In genomic region chrX:2693526-2694002, GRCh38 we compare ENCODE assay signal across 12 cellular contexts. TPM values are rescaled to one million over a fixed set of nuclear protein-coding genes. Genes with fewer than 3 reads are reported as not detected.
DNase-seq lines count a peak whose midpoint lies in the region; ATAC-seq, FAIRE-seq and TF ChIP-seq lines count a peak whose summit lies in the region.
"Had no signal": no experiment of that assay in that cellular context is flagged by ENCODE, and none has a peak within 500 bp of the region (broad histone marks: within the 10 kb centered on the region; RNA-seq: fewer than 3 reads in every experiment).

No MANE protein-coding gene starts in this region.

- H3K4me3 ChIP-seq in keratinocyte (ENCODE audit: control insufficient read depth in 2 of 3, extremely low read depth in 1 of 3, insufficient read depth in 2 of 3, low read depth in 1 of 3, low read length in 3 of 3): no peak overlapping the region
- H3K4me3 ChIP-seq in stomach smooth muscle (ENCODE audit: low read length in 2 of 2): peak overlapping the region; percentile 44 to 82
- H3K4me3 ChIP-seq in MM.1S (ENCODE audit: low read length): no peak overlapping the region

- ATAC-seq in activated T-helper 17 cell treated with anti-CD3 and anti-CD28 coated beads, Interleukin-2, amount 50 U/mL, for 72 hours (replicated peaks): no peak

- H3K27me3 ChIP-seq in keratinocyte (ENCODE audit: control insufficient read depth, extremely low read depth, insufficient read depth, low read length): no peaks in the 10 kb centered on the region
- H3K27me3 ChIP-seq in stomach smooth muscle (ENCODE audit: control insufficient read depth in 1 of 2, insufficient read depth in 2 of 2, low read length in 2 of 2): no peaks in the 10 kb centered on the region
- H3K27me3 ChIP-seq in MM.1S (replicated peaks; ENCODE audit: insufficient read depth, low read length): no peaks in the 10 kb centered on the region

- DNase-seq in T-helper 1 cell (no peak), keratinocyte (ENCODE audit: low read depth, low spot score) (no peak), MM.1S (no peak), COLO668 (lab: John Stamatoyannopoulos, UW; ENCODE audit: unreplicated experiment) (no peak), NCI-H510A (lab: John Stamatoyannopoulos, UW) (no peak)
- DNase-seq: activated CD4-positive, CD25-positive, alpha-beta regulatory T cell had no signal

- FAIRE-seq in keratinocyte (lab: Jason Lieb, UNC): no peak
- FAIRE-seq: A204.1 had no signal

- H3K9me2 ChIP-seq in MM.1S (replicated peaks; ENCODE audit: insufficient read depth, low read length): no peaks in the 10 kb centered on the region

- H3K4me1 ChIP-seq in keratinocyte (ENCODE audit: control insufficient read depth, extremely low read depth, insufficient read depth, low read length) (peaks cover 40% of the 10 kb centered on the region), stomach smooth muscle (ENCODE audit: control insufficient read depth, insufficient read depth, low read length) (peaks cover 50% of the 10 kb centered on the region), MM.1S (ENCODE audit: low read length) (no peaks in the 10 kb centered on the region)

- no peak overlapping the region for H2AFZ ChIP-seq in keratinocyte (ENCODE audit: control insufficient read depth, low read length)
- no peak overlapping the region for H2AFZ ChIP-seq in MM.1S (ENCODE audit: low read length)

- peaks cover 6% of the 10 kb centered on the region for H3K9me1 ChIP-seq in keratinocyte (ENCODE audit: control insufficient read depth, extremely low read depth, insufficient read depth, low read length)

- H3K4me2 ChIP-seq in keratinocyte (ENCODE audit: control insufficient read depth, extremely low read depth, insufficient read depth, low read depth, low read length): peak overlapping the region; percentile 51
- H3K4me2 ChIP-seq in MM.1S (ENCODE audit: low read depth, low read length): no peak overlapping the region
- H3K4me2 ChIP-seq: KMS-11 had no signal

- H3F3A ChIP-seq in MM.1S (ENCODE audit: insufficient read depth, low read length): no peaks in the 10 kb centered on the region

- peaks cover 40% of the 10 kb centered on the region for H3K36me3 Mint-ChIP-seq in T-helper 1 cell treated with Interleukin-12 subunit alpha and Interleukin-12 subunit beta and Interleukin-4 antibody, amounts not matched to agents 30 μg/mL and 1 μg/mL, for 36 hours (ENCODE audit: low read depth)
- peaks cover 68% of the 10 kb centered on the region for H3K36me3 Mint-ChIP-seq in activated T-helper 17 cell treated with anti-CD3 and anti-CD28 coated beads, Interleukin-2, amount 50 U/mL, for 72 hours (ENCODE audit: low read depth)

- peak overlapping the region; percentile 43 for H3K27ac ChIP-seq in keratinocyte (ENCODE audit: control insufficient read depth, insufficient read depth, low read length)
- H3K27ac ChIP-seq in stomach smooth muscle (ENCODE audit: low read length): peak overlapping the region; percentile 11
- H3K27ac ChIP-seq in MM.1S (ENCODE audit: low read length): no peak overlapping the region
- H3K27ac ChIP-seq: dorsolateral prefrontal cortex, KMS-11 had no signal

- H3K4me1 Mint-ChIP-seq in T-helper 1 cell treated with Interleukin-12 subunit alpha and Interleukin-12 subunit beta and Interleukin-4 antibody, amounts not matched to agents 30 μg/mL and 1 μg/mL, for 36 hours (ENCODE audit: low read depth): peaks cover 56% of the 10 kb centered on the region
- H3K4me1 Mint-ChIP-seq in activated T-helper 17 cell treated with anti-CD3 and anti-CD28 coated beads, Interleukin-2, amount 50 U/mL, for 72 hours: peaks cover 40% of the 10 kb centered on the region

- H3K27ac Mint-ChIP-seq in T-helper 1 cell treated with Interleukin-12 subunit alpha and Interleukin-12 subunit beta and Interleukin-4 antibody, amounts not matched to agents 30 μg/mL and 1 μg/mL, for 36 hours: peak overlapping the region; percentile 95
- peak overlapping the region; percentile 99 for H3K27ac Mint-ChIP-seq in activated T-helper 17 cell treated with anti-CD3 and anti-CD28 coated beads, Interleukin-2, amount 50 U/mL, for 72 hours

- H3K9me3 ChIP-seq in keratinocyte (ENCODE audit: control insufficient read depth, low read depth, low read length): no peaks in the 10 kb centered on the region
- no peaks in the 10 kb centered on the region for H3K9me3 ChIP-seq in stomach smooth muscle (ENCODE audit: control insufficient read depth in 2 of 2, low read length in 2 of 2)
- H3K9me3 ChIP-seq in MM.1S (replicated peaks; ENCODE audit: insufficient read depth, low read length): no peaks in the 10 kb centered on the region

- H3K36me3 ChIP-seq in keratinocyte (ENCODE audit: control insufficient read depth in 2 of 2, extremely low read depth in 1 of 2, insufficient read depth in 2 of 2, low read length in 2 of 2): no peaks in the 10 kb centered on the region
- peaks cover 0 to 2% of the 10 kb centered on the region in 2 donors for H3K36me3 ChIP-seq in stomach smooth muscle (ENCODE audit: control insufficient read depth in 2 of 2, insufficient read depth in 2 of 2, low read length in 2 of 2)
- no peaks in the 10 kb centered on the region for H3K36me3 ChIP-seq in MM.1S (replicated peaks; ENCODE audit: insufficient read depth, low read length)

- dilution Hi-C loops in keratinocyte (cut with MboI; ENCODE audit: extremely low pct_ligation_motif_present, low sequenced_read_pairs): no loop called here

- peaks cover 8% of the 10 kb centered on the region for H3K27me3 Mint-ChIP-seq in T-helper 1 cell treated with Interleukin-12 subunit alpha and Interleukin-12 subunit beta and Interleukin-4 antibody, amounts not matched to agents 30 μg/mL and 1 μg/mL, for 36 hours (ENCODE audit: low read depth)
- no peaks in the 10 kb centered on the region for H3K27me3 Mint-ChIP-seq in activated T-helper 17 cell treated with anti-CD3 and anti-CD28 coated beads, Interleukin-2, amount 50 U/mL, for 72 hours

- H4K20me1 ChIP-seq in keratinocyte (ENCODE audit: control insufficient read depth, extremely low read depth, insufficient read depth, low read length) (peaks cover 5% of the 10 kb centered on the region), MM.1S (ENCODE audit: insufficient read depth, low read length) (no peaks in the 10 kb centered on the region)

- no peaks in the 10 kb centered on the region for H3K9me3 Mint-ChIP-seq in T-helper 1 cell treated with Interleukin-12 subunit alpha and Interleukin-12 subunit beta and Interleukin-4 antibody, amounts not matched to agents 30 μg/mL and 1 μg/mL, for 36 hours
- peaks cover 5% of the 10 kb centered on the region for H3K9me3 Mint-ChIP-seq in activated T-helper 17 cell treated with anti-CD3 and anti-CD28 coated beads, Interleukin-2, amount 50 U/mL, for 72 hours

- TF ChIP-seq CTCF in keratinocyte (optimal IDR thresholded peaks at IDR 0.05 in 1 of 3, IDR thresholded peaks at IDR 0.05 in 1 of 3, conservative IDR thresholded peaks at IDR 0.05 in 1 of 3; ENCODE audit: extremely low read depth in 1 of 3, insufficient read depth in 2 of 3, low read length in 3 of 3) (no peak), MM.1S (IDR thresholded peaks at IDR 0.05; ENCODE audit: low read length) (no peak)

- H3K79me2 ChIP-seq in keratinocyte (ENCODE audit: control insufficient read depth, insufficient read depth, low read length): peaks cover 59% of the 10 kb centered on the region
- no peaks in the 10 kb centered on the region; the same call in 1 of the 2 replicates for H3K79me2 ChIP-seq in MM.1S (ENCODE audit: low read length)

- H3K9ac ChIP-seq in keratinocyte (ENCODE audit: control insufficient read depth, extremely low read depth, insufficient read depth, low read length) (no peak overlapping the region), stomach smooth muscle (ENCODE audit: low read length in 2 of 2) (peak overlapping the region in 1 of 2 donors; percentile 44), MM.1S (ENCODE audit: low read length) (no peak overlapping the region)
- H3K9ac ChIP-seq: KMS-11 had no signal

- H3K4me3 Mint-ChIP-seq in T-helper 1 cell treated with Interleukin-12 subunit alpha and Interleukin-12 subunit beta and Interleukin-4 antibody, amounts not matched to agents 30 μg/mL and 1 μg/mL, for 36 hours: peak overlapping the region; percentile 97
- H3K4me3 Mint-ChIP-seq in activated T-helper 17 cell treated with anti-CD3 and anti-CD28 coated beads, Interleukin-2, amount 50 U/mL, for 72 hours: peak overlapping the region; percentile 85

RNA-seq across cellular contexts. Expression of gene CD99, which starts 2.5 kb away (rescaled TPM):
- total RNA-seq in activated T-helper 17 cell treated with anti-CD3 and anti-CD28 coated beads, Interleukin-2, amount 50 U/mL, for 72 hours: 100 to 1,000 TPM; 157 to 231 TPM
- 33.8 to 165 TPM (median 74.4 TPM) in 3 replicates for polyA plus RNA-seq in keratinocyte
- polyA plus RNA-seq in keratinocyte (2011; ENCODE audit: low read depth): 38.5 TPM
- 68.5 and 123 TPM in 2 replicates for polyA plus RNA-seq in keratinocyte (2011; cell fraction: cytosol; rRNA removed)
- 96.6 and 113 TPM in 2 replicates for polyA plus RNA-seq in keratinocyte (2011; cell fraction: nucleus; rRNA removed)
- polyA plus RNA-seq in keratinocyte (2012; ENCODE audit: low replicate concordance): 71.6 and 247 TPM in 2 replicates
- 31.3 to 57.0 TPM (median 41.1 TPM) in 3 replicates for polyA minus RNA-seq in keratinocyte
- 60.2 TPM for polyA minus RNA-seq in keratinocyte (2011; cell fraction: cytosol; rRNA and poly(A)+ RNA removed)
- polyA minus RNA-seq in keratinocyte (2011; cell fraction: nucleus; rRNA and poly(A)+ RNA removed): 26.3 and 33.7 TPM in 2 replicates

RNA-seq across cellular contexts. Expression of gene XG, which starts 58.3 kb away (rescaled TPM):
- total RNA-seq in activated T-helper 17 cell treated with anti-CD3 and anti-CD28 coated beads, Interleukin-2, amount 50 U/mL, for 72 hours: under 1 TPM in 1 of 2 donors, not detected in 1; 0.34 TPM
- 56.5 to 74.4 TPM (median 70.9 TPM) in 3 replicates for polyA plus RNA-seq in keratinocyte
- 17.7 TPM for polyA plus RNA-seq in keratinocyte (2011; ENCODE audit: low read depth)
- polyA plus RNA-seq in keratinocyte (2011; cell fraction: cytosol; rRNA removed): 54.9 and 70.1 TPM in 2 replicates
- polyA plus RNA-seq in keratinocyte (2011; cell fraction: nucleus; rRNA removed): 87.6 and 94.9 TPM in 2 replicates
- polyA plus RNA-seq in keratinocyte (2012; ENCODE audit: low replicate concordance): 46.5 and 57.1 TPM in 2 replicates
- polyA minus RNA-seq in keratinocyte: 20.9 to 40.6 TPM (median 37.7 TPM) in 3 replicates
- polyA minus RNA-seq in keratinocyte (2011; cell fraction: cytosol; rRNA and poly(A)+ RNA removed): 48.2 TPM
- polyA minus RNA-seq in keratinocyte (2011; cell fraction: nucleus; rRNA and poly(A)+ RNA removed): 44.5 and 64.5 TPM in 2 replicates

Comparison
In these comparisons a context has a peak if more than half of its experiments do, and no peak if none do; other contexts are left out.
1. H3K4me3 ChIP-seq: peak in stomach smooth muscle (2 of 2); none in keratinocyte (0 of 3) and MM.1S (single experiment).